ENCODE assay signal across 11 cellular contexts in genomic region chr19:47776568-47776967, GRCh38. TPM values are rescaled to one million over a fixed set of nuclear protein-coding genes. Genes with fewer than 3 reads are reported as not detected.
DNase-seq lines count a peak whose midpoint lies in the region; ATAC-seq, FAIRE-seq and TF ChIP-seq lines count a peak whose summit lies in the region.
"Had no signal": no experiment of that assay in that cellular context is flagged by ENCODE, and none has a peak within 500 bp of the region (broad histone marks: within the 10 kb centered on the region; RNA-seq: fewer than 3 reads in every experiment).

No MANE protein-coding gene starts in this region.

- H3K27me3 Mint-ChIP-seq in endodermal cell (ENCODE audit: insufficient read depth), result no peaks in the 10 kb centered on the region

- H3K4me1 Mint-ChIP-seq in endodermal cell, result peaks cover 26% of the 10 kb centered on the region

- H3K27me3 ChIP-seq in H7 (ENCODE audit: control insufficient read depth, insufficient read depth, low read length), result no peaks in the 10 kb centered on the region
- H3K27me3 ChIP-seq in endodermal cell (ENCODE audit: control insufficient read depth, insufficient read depth, low read length, poor library complexity, severe bottlenecking), result no peaks in the 10 kb centered on the region
- H3K27me3 ChIP-seq in pancreas, result no peaks in the 10 kb centered on the region
- H3K27me3 ChIP-seq in Karpas-422 (ENCODE audit: low read length), result no peaks in the 10 kb centered on the region

- ATAC-seq in pancreas (peak in 3 of 4 donors; percentile 1 to 37 (median 27)), GM18861 (IDR thresholded peaks at IDR 0.05; ENCODE audit: unreplicated experiment) (no peak)

- no peak overlapping the region for H3K9ac ChIP-seq in endodermal cell (ENCODE audit: extremely low read depth, low read length, poor library complexity, severe bottlenecking)
- no peak overlapping the region for H3K9ac ChIP-seq in Karpas-422 (ENCODE audit: low read length)

- H3K4me3 ChIP-seq in H7 (ENCODE audit: insufficient read depth, low read depth, low read length), result no peak overlapping the region
- H3K4me3 ChIP-seq in endodermal cell (ENCODE audit: low read length), result no peak overlapping the region
- no peak overlapping the region for H3K4me3 ChIP-seq in pancreas
- no peak overlapping the region for H3K4me3 ChIP-seq in Karpas-422 (ENCODE audit: low read length)
- H3K4me3 ChIP-seq: lung had no signal

- H3K36me3 Mint-ChIP-seq in endodermal cell (ENCODE audit: low read depth), result peaks cover 13% of the 10 kb centered on the region

- no peak overlapping the region for H3K27ac ChIP-seq in endodermal cell (ENCODE audit: low read depth, low read length)
- H3K27ac ChIP-seq in pancreas, result peak overlapping the region in 3 of 4 donors; percentile 46 to 98 (median 98)
- no peak overlapping the region for H3K27ac ChIP-seq in Karpas-422 (ENCODE audit: low read length)

- H3K9me3 Mint-ChIP-seq in endodermal cell, result no peaks in the 10 kb centered on the region
- H3K9me3 Mint-ChIP-seq: dendritic cell treated with granulocyte-macrophage colony-stimulating factor and Interleukin-4, amounts not matched to agents 40 ng/mL and 50 ng/mL, for 4 days had no signal

- FAIRE-seq in pancreas (lab: Jason Lieb, UNC), result peak; percentile 61

- no peak overlapping the region for H2AFZ ChIP-seq in Karpas-422 (ENCODE audit: low read length)

- peaks cover 11% of the 10 kb centered on the region for H3K36me3 ChIP-seq in H7 (replicated peaks; ENCODE audit: control insufficient read depth, insufficient read depth, low read length)
- H3K36me3 ChIP-seq in endodermal cell (ENCODE audit: control insufficient read depth, insufficient read depth, low read length), result peaks cover 14% of the 10 kb centered on the region
- H3K36me3 ChIP-seq in pancreas, result no peaks in the 10 kb centered on the region
- no peaks in the 10 kb centered on the region for H3K36me3 ChIP-seq in Karpas-422 (ENCODE audit: insufficient read depth, low read length)

- intact Hi-C loops in pancreas (cut with DNase I), result no loop called here

- TF ChIP-seq CTCF in endodermal cell (conservative IDR thresholded peaks at IDR 0.05) (no peak), pancreas (IDR thresholded peaks at IDR 0.05) (no peak)

- no peaks in the 10 kb centered on the region for H3K4me1 ChIP-seq in endodermal cell (ENCODE audit: control insufficient read depth, insufficient read depth, low read length)
- peaks cover 0 to 23% (median 0%) of the 10 kb centered on the region in 3 donors for H3K4me1 ChIP-seq in pancreas
- H3K4me1 ChIP-seq in Karpas-422 (ENCODE audit: low read length), result peaks cover 7% of the 10 kb centered on the region

- peak overlapping the region; percentile 41 for H3K27ac Mint-ChIP-seq in endodermal cell
- H3K27ac Mint-ChIP-seq: dendritic cell treated with granulocyte-macrophage colony-stimulating factor and Interleukin-4, amounts not matched to agents 40 ng/mL and 50 ng/mL, for 4 days had no signal

- no peaks in the 10 kb centered on the region for H4K20me1 ChIP-seq in Karpas-422 (ENCODE audit: insufficient read depth, low read depth, low read length)

- no peaks in the 10 kb centered on the region for H3K79me2 ChIP-seq in Karpas-422 (ENCODE audit: low read length)

- DNase-seq in H7, result peak; percentile 49
- DNase-seq in NCI-H2196 treated with DMSO at 0.1 percent for 48 hours (lab: John Stamatoyannopoulos, UW; ENCODE audit: unreplicated experiment), result peak; percentile 92
- DNase-seq in endodermal cell, result no peak
- no peak for DNase-seq in pancreas
- DNase-seq in Karpas-422, result no peak
- DNase-seq in AG20443 (ENCODE audit: low spot score), result no peak
- no peak for DNase-seq in activated T-cell treated with anti-CD3 and anti-CD28 coated beads, Interleukin-2, amount 50 U/mL, for 48 hours
- DNase-seq: stimulated activated CD4-positive, alpha-beta T cell treated with anti-CD3 and anti-CD28 coated beads, Interleukin-4, amount 100 ng/mL, for 4 hours had no signal

- H3K4me3 Mint-ChIP-seq in endodermal cell, result peak overlapping the region; percentile 93
- H3K4me3 Mint-ChIP-seq: dendritic cell treated with granulocyte-macrophage colony-stimulating factor and Interleukin-4, amounts not matched to agents 40 ng/mL and 50 ng/mL, for 4 days had no signal

- H3K4me2 ChIP-seq in Karpas-422 (ENCODE audit: low read depth, low read length, poor library complexity, severe bottlenecking), result no peak overlapping the region

- H3K9me2 ChIP-seq in Karpas-422 (replicated peaks; ENCODE audit: insufficient read depth, low read length), result no peaks in the 10 kb centered on the region

- H3K9me3 ChIP-seq in endodermal cell (ENCODE audit: control insufficient read depth, low read length) (no peaks in the 10 kb centered on the region), pancreas (no peaks in the 10 kb centered on the region), Karpas-422 (ENCODE audit: low read length) (no peaks in the 10 kb centered on the region)

- WGBS in endodermal cell (ENCODE audit: insufficient coverage in 1 of 2, insufficient read length in 1 of 2), 2 experiments, result 77 to 100% methylated on average over 2 to 4 of the region's 4 CpGs
- 52 to 58% methylated on average over 4 of the region's 4 CpGs for WGBS in pancreas, 2 donors

RNA-seq across cellular contexts. Expression of gene SELENOW, which starts 1.9 kb away (rescaled TPM):
- 752 and 1,115 TPM in 2 replicates for total RNA-seq in H7 (2014; rRNA removed; shearing (Covaris generic))
- total RNA-seq in endodermal cell, result 100 to 1,000 TPM; 404 to 410 TPM
- 190 TPM for polyA plus RNA-seq in endodermal cell (2013, experiment 1 of 2)
- polyA plus RNA-seq in endodermal cell (2013, experiment 2 of 2), result 182 TPM
- total RNA-seq in pancreas, result 100 to 1,000 TPM in 1 of 6 donors, 10 to 100 TPM in 5; 55.4 to 139 (median 76.3) TPM
- 100 to 1,000 TPM; 286 to 291 TPM for polyA plus RNA-seq in pancreas
- total RNA-seq in Karpas-422 (2014; rRNA removed; shearing (Covaris generic); ENCODE audit: low replicate concordance), result 3.5 and 4.1 TPM in 2 replicates

RNA-seq across cellular contexts. Expression of gene TPRX1, which starts 27.8 kb away (rescaled TPM):
- not detected in 2 replicates for total RNA-seq in H7 (2014; rRNA removed; shearing (Covaris generic))
- total RNA-seq in endodermal cell, result not detected
- not detected for polyA plus RNA-seq in endodermal cell (2013, experiment 1 of 2)
- not detected for polyA plus RNA-seq in endodermal cell (2013, experiment 2 of 2)
- total RNA-seq in pancreas, result not detected
- not detected for polyA plus RNA-seq in pancreas
- not detected in 2 replicates for total RNA-seq in Karpas-422 (2014; rRNA removed; shearing (Covaris generic); ENCODE audit: low replicate concordance)
- total RNA-seq: lung had no signal
- polyA plus RNA-seq: lung had no signal

RNA-seq across cellular contexts. Expression of gene NOP53, which starts 31.2 kb away (rescaled TPM):
- 155 and 167 TPM in 2 replicates for total RNA-seq in H7 (2014; rRNA removed; shearing (Covaris generic))
- total RNA-seq in endodermal cell (100 to 1,000 TPM; 190 to 258 TPM), pancreas (100 to 1,000 TPM; 297 to 510 (median 392) TPM)
- 259 TPM for polyA plus RNA-seq in endodermal cell (2013, experiment 1 of 2)
- 234 TPM for polyA plus RNA-seq in endodermal cell (2013, experiment 2 of 2)
- polyA plus RNA-seq in pancreas, result 100 to 1,000 TPM; 304 to 576 TPM
- total RNA-seq in Karpas-422 (2014; rRNA removed; shearing (Covaris generic); ENCODE audit: low replicate concordance), result 145 and 293 TPM in 2 replicates

RNA-seq across cellular contexts. Expression of gene CRX, which starts 45.2 kb away (rescaled TPM):
- total RNA-seq in H7 (2014; rRNA removed; shearing (Covaris generic)), result 0.07 and 0.63 TPM in 2 replicates
- total RNA-seq in endodermal cell, result under 1 TPM; 0.44 to 0.66 TPM
- polyA plus RNA-seq in endodermal cell (2013, experiment 1 of 2), result 0.68 TPM
- polyA plus RNA-seq in endodermal cell (2013, experiment 2 of 2), result 0.33 TPM
- not detected for total RNA-seq in pancreas
- not detected for polyA plus RNA-seq in pancreas
- not detected in 2 replicates for total RNA-seq in Karpas-422 (2014; rRNA removed; shearing (Covaris generic); ENCODE audit: low replicate concordance)
- total RNA-seq: lung had no signal

Comparison
In these comparisons a context has a peak if more than half of its experiments do, and no peak if none do; other contexts are left out.
1. DNase-seq: peak in H7 (single experiment) and NCI-H2196 treated with DMSO at 0.1 percent for 48 hours (single experiment); none in endodermal cell (single experiment), pancreas (0 of 6), Karpas-422 (single experiment), AG20443 (single experiment) and activated T-cell treated with anti-CD3 and anti-CD28 coated beads, Interleukin-2, amount 50 U/mL, for 48 hours (0 of 2).
2. H3K27ac ChIP-seq: peak in pancreas (3 of 4); none in endodermal cell (single experiment) and Karpas-422 (single experiment).
3. RNA of gene SELENOW, which starts 1.9 kb away (total RNA-seq): 752 to 1,115 TPM in H7, 404 to 410 TPM in endodermal cell and 55.4 to 139 TPM in pancreas; 3.5 to 4.1 TPM in Karpas-422; every median in the first group is over 10 times any median in the second.